In the genomic region with DNA sequence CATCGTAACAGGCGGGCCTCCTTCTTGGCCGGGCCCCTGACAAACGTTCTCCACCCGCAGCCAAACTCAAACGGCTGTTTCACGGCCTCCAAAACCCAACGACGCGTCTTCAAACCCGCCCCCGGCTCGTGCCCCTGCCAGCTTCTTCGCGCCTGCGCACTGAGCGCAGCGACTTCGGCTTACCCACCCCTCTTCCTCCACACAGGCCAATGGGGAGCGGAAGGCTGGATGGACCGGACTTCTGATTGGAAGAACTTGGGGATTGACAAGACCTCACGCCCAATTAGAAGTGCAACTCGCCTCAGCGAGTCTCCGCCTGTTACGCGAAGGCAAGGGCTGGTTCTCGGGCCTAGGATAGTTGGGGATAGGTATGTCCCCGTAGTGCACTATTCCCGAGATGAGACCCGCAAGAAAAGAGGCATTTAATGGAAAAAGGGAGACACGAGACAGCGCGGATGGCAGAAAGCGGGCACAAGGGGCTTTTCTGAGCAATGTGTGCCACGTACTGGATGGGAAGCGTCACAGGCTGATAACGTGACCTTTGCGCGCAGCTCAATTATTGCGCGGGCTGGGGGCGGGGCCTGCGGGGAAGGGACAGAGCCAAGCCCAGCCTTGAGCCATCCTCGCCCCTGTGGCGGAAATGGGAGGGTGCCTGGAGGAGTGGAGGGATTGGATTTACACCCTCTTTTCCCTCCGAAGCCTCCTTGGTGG, we compare ENCODE assay signal across 1 cellular context.
TF ChIP-seq lines count a peak whose summit lies in the region.

A gene (minus strand): TSS at position 111 of the 711 bp plus-strand sequence. CDS start 108 bp downstream, at position 3.

TF ChIP-seq in HEK293, 187 proteins besides CTCF, POLR2A, EP300 and RAD21 (continued from another document):
- TF ChIP-seq, protein P1, sequence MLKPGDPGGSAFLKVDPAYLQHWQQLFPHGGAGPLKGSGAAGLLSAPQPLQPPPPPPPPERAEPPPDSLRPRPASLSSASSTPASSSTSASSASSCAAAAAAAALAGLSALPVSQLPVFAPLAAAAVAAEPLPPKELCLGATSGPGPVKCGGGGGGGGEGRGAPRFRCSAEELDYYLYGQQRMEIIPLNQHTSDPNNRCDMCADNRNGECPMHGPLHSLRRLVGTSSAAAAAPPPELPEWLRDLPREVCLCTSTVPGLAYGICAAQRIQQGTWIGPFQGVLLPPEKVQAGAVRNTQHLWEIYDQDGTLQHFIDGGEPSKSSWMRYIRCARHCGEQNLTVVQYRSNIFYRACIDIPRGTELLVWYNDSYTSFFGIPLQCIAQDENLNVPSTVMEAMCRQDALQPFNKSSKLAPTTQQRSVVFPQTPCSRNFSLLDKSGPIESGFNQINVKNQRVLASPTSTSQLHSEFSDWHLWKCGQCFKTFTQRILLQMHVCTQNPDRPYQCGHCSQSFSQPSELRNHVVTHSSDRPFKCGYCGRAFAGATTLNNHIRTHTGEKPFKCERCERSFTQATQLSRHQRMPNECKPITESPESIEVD (tag by site-specific recombination; IDR thresholded peaks at IDR 0.05): no peak
- TF ChIP-seq, protein P2, sequence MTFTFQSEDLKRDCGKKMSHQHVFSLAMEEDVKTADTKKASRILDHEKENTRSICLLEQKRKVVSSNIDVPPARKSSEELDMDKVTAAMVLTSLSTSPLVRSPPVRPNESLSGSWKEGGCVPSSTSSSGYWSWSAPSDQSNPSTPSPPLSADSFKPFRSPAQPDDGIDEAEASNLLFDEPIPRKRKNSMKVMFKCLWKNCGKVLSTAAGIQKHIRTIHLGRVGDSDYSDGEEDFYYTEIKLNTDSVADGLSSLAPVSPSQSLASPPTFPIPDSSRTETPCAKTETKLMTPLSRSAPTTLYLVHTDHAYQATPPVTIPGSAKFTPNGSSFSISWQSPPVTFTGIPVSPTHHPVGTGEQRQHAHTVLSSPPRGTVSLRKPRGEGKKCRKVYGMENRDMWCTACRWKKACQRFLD (tag by site-specific recombination; IDR thresholded peaks at IDR 0.05): no peak
- TF ChIP-seq ZNF223 (tag by site-specific recombination; IDR thresholded peaks at IDR 0.05): no peak
- peak; percentile 44; the same call in 1 of the 2 replicates for TF ChIP-seq ZNF394 (tag by site-specific recombination; IDR thresholded peaks at IDR 0.05; ENCODE audit: borderline replicate concordance)
- peak; percentile 77 for TF ChIP-seq KLF9 (tag by site-specific recombination; IDR thresholded peaks at IDR 0.05; ENCODE audit: low read depth)
- no peak for TF ChIP-seq ZNF549 (tag by site-specific recombination; IDR thresholded peaks at IDR 0.05)
- peak; percentile 92 for TF ChIP-seq SP2 (tag by site-specific recombination; IDR thresholded peaks at IDR 0.05)
- TF ChIP-seq KLF7 (tag by site-specific recombination; IDR thresholded peaks at IDR 0.05; ENCODE audit: borderline replicate concordance): no peak
- TF ChIP-seq ZNF707 (tag by site-specific recombination; IDR thresholded peaks at IDR 0.05): no peak
- TF ChIP-seq GLI2 (tag by site-specific recombination; IDR thresholded peaks at IDR 0.05; ENCODE audit: borderline replicate concordance, low read depth): no peak
- no peak for TF ChIP-seq ZNF311 (tag by site-specific recombination; IDR thresholded peaks at IDR 0.05; ENCODE audit: borderline replicate concordance)
- peak; percentile 22; the same call in 1 of the 2 replicates for TF ChIP-seq ZFHX2 (tag by site-specific recombination; conservative IDR thresholded peaks at IDR 0.05)
- TF ChIP-seq MZF1 (tag by site-specific recombination; IDR thresholded peaks at IDR 0.05; ENCODE audit: borderline replicate concordance): no peak
- peak; percentile 52 for TF ChIP-seq WT1 (tag by site-specific recombination; IDR thresholded peaks at IDR 0.05)
- TF ChIP-seq, protein P3, sequence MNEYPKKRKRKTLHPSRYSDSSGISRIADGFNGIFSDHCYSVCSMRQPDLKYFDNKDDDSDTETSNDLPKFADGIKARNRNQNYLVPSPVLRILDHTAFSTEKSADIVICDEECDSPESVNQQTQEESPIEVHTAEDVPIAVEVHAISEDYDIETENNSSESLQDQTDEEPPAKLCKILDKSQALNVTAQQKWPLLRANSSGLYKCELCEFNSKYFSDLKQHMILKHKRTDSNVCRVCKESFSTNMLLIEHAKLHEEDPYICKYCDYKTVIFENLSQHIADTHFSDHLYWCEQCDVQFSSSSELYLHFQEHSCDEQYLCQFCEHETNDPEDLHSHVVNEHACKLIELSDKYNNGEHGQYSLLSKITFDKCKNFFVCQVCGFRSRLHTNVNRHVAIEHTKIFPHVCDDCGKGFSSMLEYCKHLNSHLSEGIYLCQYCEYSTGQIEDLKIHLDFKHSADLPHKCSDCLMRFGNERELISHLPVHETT (tag by site-specific recombination; IDR thresholded peaks at IDR 0.05): 0 out of 2 replicates have a peak, but pooled peaks have one; percentile 20
- TF ChIP-seq, protein P4, sequence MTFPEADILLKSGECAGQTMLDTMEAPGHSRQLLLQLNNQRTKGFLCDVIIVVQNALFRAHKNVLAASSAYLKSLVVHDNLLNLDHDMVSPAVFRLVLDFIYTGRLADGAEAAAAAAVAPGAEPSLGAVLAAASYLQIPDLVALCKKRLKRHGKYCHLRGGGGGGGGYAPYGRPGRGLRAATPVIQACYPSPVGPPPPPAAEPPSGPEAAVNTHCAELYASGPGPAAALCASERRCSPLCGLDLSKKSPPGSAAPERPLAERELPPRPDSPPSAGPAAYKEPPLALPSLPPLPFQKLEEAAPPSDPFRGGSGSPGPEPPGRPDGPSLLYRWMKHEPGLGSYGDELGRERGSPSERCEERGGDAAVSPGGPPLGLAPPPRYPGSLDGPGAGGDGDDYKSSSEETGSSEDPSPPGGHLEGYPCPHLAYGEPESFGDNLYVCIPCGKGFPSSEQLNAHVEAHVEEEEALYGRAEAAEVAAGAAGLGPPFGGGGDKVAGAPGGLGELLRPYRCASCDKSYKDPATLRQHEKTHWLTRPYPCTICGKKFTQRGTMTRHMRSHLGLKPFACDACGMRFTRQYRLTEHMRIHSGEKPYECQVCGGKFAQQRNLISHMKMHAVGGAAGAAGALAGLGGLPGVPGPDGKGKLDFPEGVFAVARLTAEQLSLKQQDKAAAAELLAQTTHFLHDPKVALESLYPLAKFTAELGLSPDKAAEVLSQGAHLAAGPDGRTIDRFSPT (tag by site-specific recombination; IDR thresholded peaks at IDR 0.05): peak; percentile 65
- TF ChIP-seq ZFP69B (tag by site-specific recombination; IDR thresholded peaks at IDR 0.05): no peak
